In genomic region chr10:3109633-3110032, GRCh38 we compare ENCODE assay signal across 16 cellular contexts. TPM values are rescaled to one million over a fixed set of nuclear protein-coding genes. Genes with fewer than 3 reads are reported as not detected.
DNase-seq lines count a peak whose midpoint lies in the region; FAIRE-seq and TF ChIP-seq lines count a peak whose summit lies in the region.
"Had no signal": no experiment of that assay in that cellular context is flagged by ENCODE, and none has a peak within 500 bp of the region (broad histone marks: within the 10 kb centered on the region; RNA-seq: fewer than 3 reads in every experiment).

No MANE protein-coding gene starts in this region.

- H3K79me1 ChIP-seq in trophoblast cell (ENCODE audit: low read length), result no peaks in the 10 kb centered on the region

- H3K23ac ChIP-seq in trophoblast cell (ENCODE audit: low read length), result no peak overlapping the region

- no peak overlapping the region for H2BK120ac ChIP-seq in trophoblast cell (ENCODE audit: insufficient read depth, low read length, poor library complexity)

- H3K36me3 Mint-ChIP-seq in activated T-cell treated with anti-CD3 and anti-CD28 coated beads, Interleukin-2, amount 50 U/mL, for 24 hours (ENCODE audit: low read depth), result peaks cover 90% of the 10 kb centered on the region

- H3K4me1 ChIP-seq in ACC112 (ENCODE audit: control insufficient read depth, insufficient read depth, low read length, unreplicated experiment), result peaks cover 27% of the 10 kb centered on the region
- peaks cover 9 to 14% of the 10 kb centered on the region in 2 donors for H3K4me1 ChIP-seq in kidney (ENCODE audit: control insufficient read depth in 1 of 2, insufficient read depth in 1 of 2, low read depth in 1 of 2, low read length in 2 of 2)
- no peaks in the 10 kb centered on the region for H3K4me1 ChIP-seq in trophoblast cell (ENCODE audit: control insufficient read depth in 1 of 2, insufficient read depth in 2 of 2, low read length in 2 of 2)
- H3K4me1 ChIP-seq in SK-N-SH (ENCODE audit: control insufficient read depth in 1 of 2, insufficient read depth in 2 of 2, low read depth in 1 of 2, low read length in 1 of 2), result peaks cover 6 to 12% of the 10 kb centered on the region in 2 experiments; a peak in 2 of 4 replicates
- H3K4me1 ChIP-seq: HAP-1 had no signal

- no peak overlapping the region for H3K4ac ChIP-seq in trophoblast cell (ENCODE audit: low read depth, low read length)

- H2AK5ac ChIP-seq in trophoblast cell (ENCODE audit: low read length), result no peak overlapping the region

- FAIRE-seq in kidney (lab: Jason Lieb, UNC), result no peak
- FAIRE-seq: H1 had no signal

- no peaks in the 10 kb centered on the region; the same call in 1 of the 2 replicates for H4K20me1 ChIP-seq in SK-N-SH (ENCODE audit: insufficient read depth)

- H3K4me3 ChIP-seq in ACC112 (ENCODE audit: low read depth, low read length) (no peak overlapping the region), kidney (ENCODE audit: low read length in 2 of 2) (no peak overlapping the region), trophoblast cell (ENCODE audit: low read depth, low read length) (no peak overlapping the region), SK-N-SH (ENCODE audit: low read depth in 2 of 2, low read length in 1 of 2) (no peak overlapping the region)
- H3K4me3 ChIP-seq: HAP-1 had no signal

- intact Hi-C loops in kidney (cut with DNase I), result no loop called here

- H3K4me2 ChIP-seq in trophoblast cell (ENCODE audit: low read length), result no peak overlapping the region
- no peak overlapping the region for H3K4me2 ChIP-seq in SK-N-SH

- H3K27ac ChIP-seq in ACC112 (ENCODE audit: low read depth, low read length) (peak overlapping the region; percentile 100; the same call in 1 of the 2 replicates), kidney (ENCODE audit: low read depth in 2 of 2, low read length in 2 of 2) (peak overlapping the region in 1 of 2 donors; percentile 43), trophoblast cell (ENCODE audit: low read depth, low read length) (no peak overlapping the region), SK-N-SH (ENCODE audit: low read depth in 2 of 2, low read length in 1 of 2) (no peak overlapping the region)

- H4K12ac ChIP-seq in trophoblast cell (ENCODE audit: low read depth, low read length), result no peak overlapping the region

- TF ChIP-seq RAD21 in SK-N-SH (IDR thresholded peaks at IDR 0.05; ENCODE audit: low read length), result no peak

- peaks cover 53% of the 10 kb centered on the region for H3K36me3 ChIP-seq in ACC112 (ENCODE audit: insufficient read depth, low read length)
- H3K36me3 ChIP-seq in kidney (ENCODE audit: control insufficient read depth in 1 of 2, insufficient read depth in 2 of 2, low read length in 2 of 2), result peaks cover 8 to 18% of the 10 kb centered on the region in 2 donors
- peaks cover 74 to 85% of the 10 kb centered on the region in 2 experiments for H3K36me3 ChIP-seq in trophoblast cell (ENCODE audit: control insufficient read depth in 1 of 2, insufficient read depth in 2 of 2, low read length in 2 of 2)
- H3K36me3 ChIP-seq in SK-N-SH (replicated peaks in 1 of 2; ENCODE audit: control insufficient read depth in 1 of 2, insufficient read depth in 2 of 2, low read length in 1 of 2), result peaks cover 50 to 61% of the 10 kb centered on the region in 2 experiments

- H4K91ac ChIP-seq in trophoblast cell (ENCODE audit: low read depth, low read length), result no peak overlapping the region

- H3K27me3 ChIP-seq in ACC112 (ENCODE audit: insufficient read depth, low read length) (no peaks in the 10 kb centered on the region), trophoblast cell (ENCODE audit: insufficient read depth, low read length) (no peaks in the 10 kb centered on the region), SK-N-SH (ENCODE audit: insufficient read depth) (no peaks in the 10 kb centered on the region)

- H2BK12ac ChIP-seq in trophoblast cell (ENCODE audit: low read length), result no peak overlapping the region

- peaks cover 32% of the 10 kb centered on the region for H3F3A ChIP-seq in SK-N-SH (replicated peaks; ENCODE audit: insufficient read depth)

- H3K4me1 Mint-ChIP-seq in activated T-cell treated with anti-CD3 and anti-CD28 coated beads, Interleukin-2, amount 50 U/mL, for 24 hours (ENCODE audit: low read depth), result no peaks in the 10 kb centered on the region

- H2AFZ ChIP-seq in ACC112 (ENCODE audit: low read length, unreplicated experiment) (no peak overlapping the region), trophoblast cell (ENCODE audit: insufficient read depth, low read length, poor library complexity) (no peak overlapping the region), SK-N-SH (ENCODE audit: low read depth) (no peak overlapping the region)

- peak overlapping the region; percentile 7 for H3K18ac ChIP-seq in trophoblast cell (ENCODE audit: low read length)

- H2BK5ac ChIP-seq in trophoblast cell (ENCODE audit: low read depth, low read length, poor library complexity), result no peak overlapping the region

- H3K27ac Mint-ChIP-seq in activated T-cell treated with anti-CD3 and anti-CD28 coated beads, Interleukin-2, amount 50 U/mL, for 24 hours, result peak overlapping the region; percentile 33
- H3K27ac Mint-ChIP-seq: B cell; CD4-positive, alpha-beta T cell had no signal

- no peak overlapping the region for H3K4me3 Mint-ChIP-seq in activated T-cell treated with anti-CD3 and anti-CD28 coated beads, Interleukin-2, amount 50 U/mL, for 24 hours
- H3K4me3 Mint-ChIP-seq: B cell; CD4-positive, alpha-beta T cell had no signal

- H3K9me3 Mint-ChIP-seq in activated T-cell treated with anti-CD3 and anti-CD28 coated beads, Interleukin-2, amount 50 U/mL, for 24 hours, result no peaks in the 10 kb centered on the region
- H3K9me3 Mint-ChIP-seq: CD4-positive, alpha-beta T cell had no signal

- no peaks in the 10 kb centered on the region for H3K9me3 ChIP-seq in kidney (ENCODE audit: control insufficient read depth in 1 of 2, low read length in 2 of 2)
- peaks cover 4% of the 10 kb centered on the region for H3K9me3 ChIP-seq in trophoblast cell (ENCODE audit: insufficient read depth, low read depth, low read length)
- no peaks in the 10 kb centered on the region for H3K9me3 ChIP-seq in SK-N-SH
- H3K9me3 ChIP-seq: HAP-1 had no signal

- no peaks in the 10 kb centered on the region for H3K9me2 ChIP-seq in SK-N-SH

- POLR2A ChIA-PET in SK-N-SH (lab: Yijun Ruan, JAX) (no interaction called here), GM10248 (lab: Yijun Ruan, JAX) (no interaction called here)

- H4K8ac ChIP-seq in trophoblast cell (ENCODE audit: low read depth, low read length), result no peak overlapping the region

- WGBS in trophoblast cell (ENCODE audit: extremely low coverage, insufficient coverage, insufficient read length), result no CpG with 5 or more reads among the region's 12 CpGs
- 87% methylated on average over 12 of the region's 12 CpGs for WGBS in SK-N-SH (ENCODE audit: low lambda C conversion rate)

- H3K27me3 Mint-ChIP-seq in activated T-cell treated with anti-CD3 and anti-CD28 coated beads, Interleukin-2, amount 50 U/mL, for 24 hours, result no peaks in the 10 kb centered on the region
- H3K27me3 Mint-ChIP-seq: B cell; CD4-positive, alpha-beta T cell had no signal

- H3K9ac ChIP-seq in kidney (ENCODE audit: low read length in 2 of 2) (no peak overlapping the region), trophoblast cell (ENCODE audit: low read length) (no peak overlapping the region), SK-N-SH (no peak overlapping the region)

- TF ChIP-seq EP300 in SK-N-SH (IDR thresholded peaks at IDR 0.05; ENCODE audit: borderline replicate concordance in 1 of 2, low read depth in 1 of 2, low read length in 1 of 2), result no peak

- no peak for DNase-seq in activated T-cell treated with anti-CD3 and anti-CD28 coated beads, Interleukin-2, amount 50 U/mL, for 24 hours
- DNase-seq in activated T-cell treated with anti-CD3 and anti-CD28 coated beads for 4 hours (no peak), kidney (peak; percentile 69), trophoblast cell (no peak), NCI-H226 (no peak), SK-N-SH (no peak), GM10248 (ENCODE audit: extremely low spot score) (no peak)
- DNase-seq: 8988T; C1 segment of cervical spinal cord; CD4-positive, alpha-beta T cell; DND-41; GDM1 had no signal

- CTCF ChIA-PET in SK-N-SH (lab: Yijun Ruan, JAX) (interaction anchor here (0.7 to 0.8 kb wide), 2 partner anchors 10 to 11 kb away, joined by 3 to 4 read pairs; no protein-coding TSS in a partner anchor), GM10248 (lab: Yijun Ruan, JAX) (no interaction called here)

- H3K14ac ChIP-seq in trophoblast cell (ENCODE audit: low read length), result no peak overlapping the region

- TF ChIP-seq CTCF in kidney (IDR thresholded peaks at IDR 0.05; ENCODE audit: borderline replicate concordance, extremely low read depth, insufficient read depth), result no peak
- TF ChIP-seq CTCF in SK-N-SH (IDR thresholded peaks at IDR 0.05), result no peak
- no peak for TF ChIP-seq CTCF in GM10248 (IDR thresholded peaks at IDR 0.05; ENCODE audit: control extremely low read depth, extremely low read depth, low read depth, missing control alignments)

- H3K79me2 ChIP-seq in ACC112 (ENCODE audit: control insufficient read depth, insufficient read depth, low read length, unreplicated experiment), result peaks cover 38% of the 10 kb centered on the region
- H3K79me2 ChIP-seq in trophoblast cell (ENCODE audit: control insufficient read depth, insufficient read depth, low read length, poor library complexity), result peaks cover 2% of the 10 kb centered on the region
- peaks cover 47% of the 10 kb centered on the region for H3K79me2 ChIP-seq in SK-N-SH (ENCODE audit: insufficient read depth)

RNA-seq across cellular contexts. Expression of gene PFKP, which starts 42.3 kb away (rescaled TPM):
- total RNA-seq in kidney, result 139 TPM
- 51.2 TPM for polyA plus RNA-seq in kidney (ENCODE audit: insufficient read depth, low read depth, low replicate concordance)
- 229 and 243 TPM in 2 replicates for polyA plus RNA-seq in trophoblast cell (2013)
- 143 and 175 TPM in 2 replicates for polyA plus RNA-seq in SK-N-SH (2012; rRNA removed)
- polyA plus RNA-seq in SK-N-SH (2012; cell fraction: cytosol; rRNA removed), result 87.4 and 114 TPM in 2 replicates
- polyA plus RNA-seq in SK-N-SH (2012; cell fraction: nucleus; rRNA removed), result 193 and 198 TPM in 2 replicates
